ENCODE assay signal across 19 cellular contexts in genomic region chr2:45776160-45776955, GRCh38.
DNase-seq lines count a peak whose midpoint lies in the region; ATAC-seq, FAIRE-seq and TF ChIP-seq lines count a peak whose summit lies in the region.
"Had no signal": no experiment of that assay in that cellular context is flagged by ENCODE, and none has a peak within 500 bp of the region (broad histone marks: within the 10 kb centered on the region; RNA-seq: fewer than 3 reads in every experiment).

No MANE protein-coding gene starts in this region.

- no peak for TF ChIP-seq CTCF in H1 (IDR thresholded peaks at IDR 0.05; ENCODE audit: control extremely low read depth in 1 of 3, insufficient read depth in 1 of 3, low read depth in 1 of 3, low read length in 3 of 3)

- 76% methylated on average over 7 of the region's 7 CpGs; no CpG with 5 or more reads in 1 of the 2 experiments for WGBS in H1 (ENCODE audit: extremely low coverage in 1 of 2, insufficient coverage in 1 of 2, insufficient read length in 1 of 2, insufficient replicate concordance in 2 of 2, low coverage in 1 of 2, low lambda C conversion rate in 2 of 2, missing lambda C conversion rate in 1 of 2), 2 experiments

- H4K5ac ChIP-seq in H1 (ENCODE audit: insufficient read length, low read depth, low read length) = no peak overlapping the region

- H3K4me1 ChIP-seq in H1 (replicated peaks in 1 of 4; ENCODE audit: control insufficient read depth in 3 of 4, insufficient read depth in 4 of 4, low read length in 3 of 4) = no peaks in the 10 kb centered on the region

- H3K14ac ChIP-seq in H1 (ENCODE audit: insufficient read length) = no peak overlapping the region

- no peak overlapping the region for H3K4me3 ChIP-seq in H1 (ENCODE audit: extremely low read depth in 1 of 4, insufficient read depth in 2 of 4, low read depth in 3 of 4, low read length in 4 of 4)
- H3K4me3 ChIP-seq: PC-9, right lobe of liver, SK-N-MC, suprapubic skin had no signal

- no peak for TF ChIP-seq EP300 in H1 (IDR thresholded peaks at IDR 0.05; ENCODE audit: borderline replicate concordance in 1 of 2, low read depth in 2 of 2, low read length in 2 of 2)

- peak; percentile 69 for DNase-seq in EH (ENCODE audit: low read depth)
- peak; percentile 11 for DNase-seq in LHCN-M2 (ENCODE audit: low read depth)
- DNase-seq in H1 (ENCODE audit: low read depth in 1 of 2, low spot score in 2 of 2) = no peak
- peak; percentile 66 for DNase-seq in sciatic nerve (ENCODE audit: low spot score)
- no peak for DNase-seq in iPS-NIHi11 (ENCODE audit: low spot score)
- DNase-seq: activated gamma-delta T cell treated with Interleukin-2 at 50 U/mL for 16 hours; C1 segment of cervical spinal cord; NCI-H2029 treated with DMSO at 0.1 percent for 48 hours; NCI-H510A treated with DMSO at 0.1 percent for 48 hours; PC-9; right lobe of liver; stimulated activated CD4-positive, alpha-beta T cell treated with anti-CD3 and anti-CD28 coated beads, Interleukin-2, amount 100 ng/mL, for 24 hours; T-helper 9 cell had no signal

- CTCF ChIA-PET in H1 (lab: Charles Lee; ENCODE audit: partially characterized antibody) = interaction anchor here (1.5 to 7.5 kb wide), 2 partner anchors 16 to 46 kb away, joined by 3 to 136 read pairs; no protein-coding TSS in a partner anchor

- no peaks in the 10 kb centered on the region for H3K9me3 ChIP-seq in H1 (ENCODE audit: insufficient read depth in 2 of 2, low read depth in 1 of 2, low read length in 1 of 2)
- H3K9me3 ChIP-seq: right lobe of liver, suprapubic skin had no signal

- H4K91ac ChIP-seq in H1 (replicated peaks; ENCODE audit: insufficient read length, low read length) = no peak overlapping the region

- H3K23ac ChIP-seq in H1 (ENCODE audit: insufficient read length) = no peak overlapping the region

- H3K23me2 ChIP-seq in H1 (ENCODE audit: low read depth, low read length) = no peaks in the 10 kb centered on the region

- no peak overlapping the region for H4K8ac ChIP-seq in H1 (ENCODE audit: extremely low read depth, insufficient read depth, low read length)

- H3K36me3 ChIP-seq in H1 (ENCODE audit: control insufficient read depth in 2 of 4, insufficient read depth in 4 of 4, low read length in 3 of 4) = no peaks in the 10 kb centered on the region
- H3K36me3 ChIP-seq: right lobe of liver, suprapubic skin had no signal

- intact Hi-C loops in sciatic nerve (cut with DNase I) = loop anchor here (10.0 kb wide), 1 partner anchor 132 kb away; no protein-coding TSS in a partner anchor

- no peaks in the 10 kb centered on the region for H4K20me1 ChIP-seq in H1 (replicated peaks in 1 of 2; ENCODE audit: control insufficient read depth in 1 of 2, insufficient read depth in 2 of 2, low read length in 2 of 2)

- peak; percentile 32 for FAIRE-seq in H1 (lab: Jason Lieb, UNC)
- FAIRE-seq: GM19239, HepG2 had no signal

- no peak overlapping the region for H3K9ac ChIP-seq in H1 (replicated peaks in 1 of 4; ENCODE audit: extremely low read depth in 1 of 4, low read depth in 3 of 4, low read length in 3 of 4)

- no peak overlapping the region for H3K4me2 ChIP-seq in H1 (ENCODE audit: insufficient read depth in 1 of 2, low read depth in 2 of 2, low read length in 2 of 2)
- H3K4me2 ChIP-seq: PC-9 had no signal

- H3K4ac ChIP-seq in H1 (replicated peaks; ENCODE audit: insufficient read length, low read depth, low read length) = no peak overlapping the region

- no peaks in the 10 kb centered on the region for H3K27me3 ChIP-seq in H1 (replicated peaks in 1 of 4; ENCODE audit: control insufficient read depth in 3 of 4, extremely low read depth in 1 of 4, insufficient read depth in 3 of 4, low read length in 3 of 4)
- H3K27me3 ChIP-seq: right lobe of liver, suprapubic skin had no signal

- H2BK120ac ChIP-seq in H1 (replicated peaks; ENCODE audit: low read depth, low read length) = no peak overlapping the region

- no peak overlapping the region for H3K56ac ChIP-seq in H1 (replicated peaks; ENCODE audit: insufficient read length, low read depth, low read length)

- no peak overlapping the region for H2BK15ac ChIP-seq in H1 (ENCODE audit: low read length)

- ATAC-seq in sciatic nerve = peak; percentile 52
- no peak for ATAC-seq in GM18520 (IDR thresholded peaks at IDR 0.05; ENCODE audit: unreplicated experiment)
- ATAC-seq in HG03378 (IDR thresholded peaks at IDR 0.05; ENCODE audit: unreplicated experiment) = no peak
- ATAC-seq: HepG2, right lobe of liver had no signal

- no peaks in the 10 kb centered on the region for H3K79me2 ChIP-seq in H1 (ENCODE audit: control insufficient read depth in 1 of 2, insufficient read depth in 2 of 2, low read length in 2 of 2)

- POLR2A ChIA-PET in H1 (lab: Charles Lee; ENCODE audit: partially characterized antibody) = no interaction called here

- H3K27ac ChIP-seq in H1 (ENCODE audit: low read depth, low read length) = no peak overlapping the region
- H3K27ac ChIP-seq: PC-9, right lobe of liver, SK-N-MC, suprapubic skin had no signal

- no peak overlapping the region for H3K18ac ChIP-seq in H1 (ENCODE audit: extremely low read depth, low read length)

- no peak overlapping the region for H2BK12ac ChIP-seq in H1 (ENCODE audit: low read depth, low read length)

- no peak overlapping the region for H2AK5ac ChIP-seq in H1 (ENCODE audit: low read depth, low read length)

- TF ChIP-seq POLR2A in H1 (IDR thresholded peaks at IDR 0.05; ENCODE audit: control extremely low read depth in 1 of 2, low read depth in 2 of 2, low read length in 2 of 2) = no peak

- H2AFZ ChIP-seq in H1 (ENCODE audit: low read length) = no peak overlapping the region
- H2AFZ ChIP-seq: PC-9 had no signal

- TF ChIP-seq RAD21 in H1 (IDR thresholded peaks at IDR 0.05 in 1 of 2, conservative IDR thresholded peaks at IDR 0.05 in 1 of 2; ENCODE audit: low read depth in 2 of 2, low read length in 2 of 2) = no peak

- H3K79me1 ChIP-seq in H1 (ENCODE audit: low read depth, low read length) = no peaks in the 10 kb centered on the region

- no peak overlapping the region for H2BK5ac ChIP-seq in H1 (ENCODE audit: low read depth, low read length)

- no peak overlapping the region for H2BK20ac ChIP-seq in H1 (ENCODE audit: low read length)

TF ChIP-seq in H1, 55 proteins besides CTCF, POLR2A, EP300 and RAD21 (continues in another document):
- no peak for TF ChIP-seq RBBP5 (IDR thresholded peaks at IDR 0.05; ENCODE audit: borderline replicate concordance, low read depth, low read length)

Comparison
In these comparisons a context has a peak if more than half of its experiments do, and no peak if none do; other contexts are left out.
1. DNase-seq: peak in EH (single experiment), LHCN-M2 (single experiment) and sciatic nerve (single experiment); none in H1 (0 of 2) and iPS-NIHi11 (single experiment).